9 cellular contexts compared by ENCODE assay signal in the genomic region with DNA sequence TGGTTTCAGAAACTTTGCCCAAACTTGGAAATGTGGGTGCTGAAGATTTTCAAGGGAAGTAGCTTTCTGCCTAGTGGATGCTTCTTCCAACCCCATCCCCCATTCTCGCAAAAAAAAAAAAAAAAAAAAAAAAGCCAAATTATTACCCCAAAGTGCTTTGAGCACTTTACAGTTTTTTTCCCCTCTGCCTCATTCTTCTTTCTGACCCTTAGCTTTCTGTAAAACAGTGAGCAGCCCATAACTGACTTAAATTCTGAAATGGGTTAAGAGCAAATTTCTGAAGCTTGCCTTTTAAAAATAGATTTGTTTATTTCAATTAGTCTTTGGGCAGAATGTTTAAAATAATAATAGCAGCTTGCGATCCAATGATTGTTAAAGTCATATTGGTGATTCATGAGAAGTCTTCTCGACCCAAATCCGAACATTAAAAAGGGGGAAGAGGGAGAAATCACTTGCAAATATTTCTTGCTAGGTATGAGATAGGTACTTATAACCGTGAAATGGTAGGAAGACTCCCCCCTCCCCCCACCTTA.
DNase-seq lines count a peak whose midpoint lies in the region; ATAC-seq lines count a peak whose summit lies in the region.
"Had no signal": no experiment of that assay in that cellular context is flagged by ENCODE, and none has a peak within 500 bp of the region (broad histone marks: within the 10 kb centered on the region; RNA-seq: fewer than 3 reads in every experiment).

No MANE protein-coding gene starts in this region.

- H3K9me3 ChIP-seq in subcutaneous abdominal adipose tissue (ENCODE audit: control insufficient read depth in 5 of 5, low read length in 5 of 5), result no peaks in the 10 kb centered on the region

- H3K9me3 Mint-ChIP-seq in T-helper 1 cell treated with Interleukin-12 subunit alpha and Interleukin-12 subunit beta and Interleukin-4 antibody, amounts not matched to agents 30 μg/mL and 1 μg/mL, for 36 hours, result no peaks in the 10 kb centered on the region
- H3K9me3 Mint-ChIP-seq in activated naive CD8-positive, alpha-beta T cell (ENCODE audit: low read depth), result no peaks in the 10 kb centered on the region

- H3K9ac ChIP-seq in subcutaneous abdominal adipose tissue (ENCODE audit: low read length in 5 of 5), result peak overlapping the region in 4 of 5 donors; percentile 4 to 68 (median 67)

- peaks cover 0 to 46% (median 38%) of the 10 kb centered on the region in 5 donors for H3K4me1 ChIP-seq in subcutaneous abdominal adipose tissue (ENCODE audit: control insufficient read depth in 5 of 5, insufficient read depth in 5 of 5, low read length in 5 of 5)

- H3K36me3 ChIP-seq in subcutaneous abdominal adipose tissue (ENCODE audit: control insufficient read depth in 5 of 5, insufficient read depth in 5 of 5, low read length in 5 of 5), result no peaks in the 10 kb centered on the region

- H3K4me3 Mint-ChIP-seq in T-helper 1 cell treated with Interleukin-12 subunit alpha and Interleukin-12 subunit beta and Interleukin-4 antibody, amounts not matched to agents 30 μg/mL and 1 μg/mL, for 36 hours, result peak overlapping the region; percentile 91
- peak overlapping the region; percentile 90 for H3K4me3 Mint-ChIP-seq in activated naive CD8-positive, alpha-beta T cell

- peak overlapping the region; percentile 70 to 88 (median 80) for H3K4me3 ChIP-seq in subcutaneous abdominal adipose tissue (ENCODE audit: low read depth in 1 of 5, low read length in 5 of 5)

- peaks cover 0 to 3% (median 0%) of the 10 kb centered on the region in 5 donors for H3K27me3 ChIP-seq in subcutaneous abdominal adipose tissue (ENCODE audit: control insufficient read depth in 5 of 5, insufficient read depth in 4 of 5, low read length in 5 of 5)

- no peak overlapping the region for H3K27ac Mint-ChIP-seq in T-helper 1 cell treated with Interleukin-12 subunit alpha and Interleukin-12 subunit beta and Interleukin-4 antibody, amounts not matched to agents 30 μg/mL and 1 μg/mL, for 36 hours
- no peak overlapping the region for H3K27ac Mint-ChIP-seq in activated naive CD8-positive, alpha-beta T cell

- H3K27me3 Mint-ChIP-seq in T-helper 1 cell treated with Interleukin-12 subunit alpha and Interleukin-12 subunit beta and Interleukin-4 antibody, amounts not matched to agents 30 μg/mL and 1 μg/mL, for 36 hours (ENCODE audit: low read depth), result peaks cover 76% of the 10 kb centered on the region
- H3K27me3 Mint-ChIP-seq in activated naive CD8-positive, alpha-beta T cell, result peaks cover 40% of the 10 kb centered on the region

- peak overlapping the region; percentile 50 for H3K27ac ChIP-seq in subcutaneous abdominal adipose tissue (ENCODE audit: low read depth, low read length)

- ATAC-seq in HG03460 (IDR thresholded peaks at IDR 0.05; ENCODE audit: unreplicated experiment) (no peak), GM21423 (IDR thresholded peaks at IDR 0.05; ENCODE audit: unreplicated experiment) (no peak)

- DNase-seq in T-helper 1 cell (no peak), iris pigment epithelial cell (ENCODE audit: low read depth) (peak; percentile 10), NAMALWA (ENCODE audit: low spot score) (no peak)
- DNase-seq: NCI-H1417 treated with DMSO at 0.1 percent for 48 hours had no signal

- H3K36me3 Mint-ChIP-seq in T-helper 1 cell treated with Interleukin-12 subunit alpha and Interleukin-12 subunit beta and Interleukin-4 antibody, amounts not matched to agents 30 μg/mL and 1 μg/mL, for 36 hours (ENCODE audit: low read depth), result no peaks in the 10 kb centered on the region
- no peaks in the 10 kb centered on the region for H3K36me3 Mint-ChIP-seq in activated naive CD8-positive, alpha-beta T cell

- peaks cover 32% of the 10 kb centered on the region for H3K4me1 Mint-ChIP-seq in T-helper 1 cell treated with Interleukin-12 subunit alpha and Interleukin-12 subunit beta and Interleukin-4 antibody, amounts not matched to agents 30 μg/mL and 1 μg/mL, for 36 hours (ENCODE audit: low read depth)
- H3K4me1 Mint-ChIP-seq in activated naive CD8-positive, alpha-beta T cell (ENCODE audit: low read depth), result peaks cover 31% of the 10 kb centered on the region
